In genomic region chr11:26953770-26954392, GRCh38 we compare ENCODE assay signal across 20 cellular contexts. TPM values are rescaled to one million over a fixed set of nuclear protein-coding genes. Genes with fewer than 3 reads are reported as not detected.
DNase-seq lines count a peak whose midpoint lies in the region; ATAC-seq and TF ChIP-seq lines count a peak whose summit lies in the region.
"Had no signal": no experiment of that assay in that cellular context is flagged by ENCODE, and none has a peak within 500 bp of the region (broad histone marks: within the 10 kb centered on the region; RNA-seq: fewer than 3 reads in every experiment).

No MANE protein-coding gene starts in this region.

- ATAC-seq in GM21526 (IDR thresholded peaks at IDR 0.05; ENCODE audit: low FRiP score, unreplicated experiment) (no peak), GM21576 (IDR thresholded peaks at IDR 0.05; ENCODE audit: unreplicated experiment) (no peak)
- ATAC-seq: left lobe of liver had no signal

- H3K27ac Mint-ChIP-seq in chondrocyte (ENCODE audit: unreplicated experiment): peak overlapping the region; percentile 89
- H3K27ac Mint-ChIP-seq: CD4-positive, alpha-beta T cell had no signal

- H3K4me3 Mint-ChIP-seq in chondrocyte (ENCODE audit: unreplicated experiment): no peak overlapping the region
- H3K4me3 Mint-ChIP-seq: CD4-positive, alpha-beta T cell had no signal

- H3K4me3 ChIP-seq in AG10803 (ENCODE audit: low read length): no peak overlapping the region

- H3K4me1 Mint-ChIP-seq in chondrocyte (ENCODE audit: low read depth): peaks cover 63% of the 10 kb centered on the region

- no peaks in the 10 kb centered on the region for H3K27me3 Mint-ChIP-seq in chondrocyte (ENCODE audit: low read depth)
- H3K27me3 Mint-ChIP-seq: CD4-positive, alpha-beta T cell had no signal

- H3K36me3 Mint-ChIP-seq in chondrocyte (ENCODE audit: low read depth): no peaks in the 10 kb centered on the region

- TF ChIP-seq CTCF in AG10803 (conservative IDR thresholded peaks at IDR 0.05; ENCODE audit: low read length) (no peak), chondrocyte (IDR thresholded peaks at IDR 0.05) (no peak)

- no peaks in the 10 kb centered on the region for H3K9me3 Mint-ChIP-seq in chondrocyte (ENCODE audit: low read depth)

- DNase-seq in AG10803 (ENCODE audit: low read depth) (peak; percentile 56), NCI-H69 (lab: John Stamatoyannopoulos, UW) (peak; percentile 24), chondrocyte (ENCODE audit: low spot score) (no peak), iris pigment epithelial cell (ENCODE audit: low read depth) (peak; percentile 85), inferior parietal cortex (ENCODE audit: extremely low spot score) (no peak), cerebellar nuclear complex (lab: John Stamatoyannopoulos, UW) (no peak)
- DNase-seq: activated CD4-positive, alpha-beta T cell treated with anti-CD3 and anti-CD28 coated beads, Interleukin-2, amount 50 U/mL, for 48 hours; activated naive CD4-positive, alpha-beta T cell; activated T-cell treated with anti-CD3 and anti-CD28 coated beads for 4 hours; CD4-positive, alpha-beta T cell; cortex of kidney; DMS153; NCI-H1105; NCI-H2081 treated with DMSO at 0.1 percent for 48 hours; NCI-H510A treated with DMSO at 0.1 percent for 48 hours had no signal

RNA-seq across cellular contexts. Expression of gene FIBIN, which starts 40.0 kb away (rescaled TPM):
- 98.5 to 258 TPM (median 102 TPM) in 3 replicates for total RNA-seq in chondrocyte
- total RNA-seq: CD4-positive, alpha-beta T cell; glomerular endothelial cell; T-helper 2 cell treated with Interferon-gamma antibody and Interleukin-4, amounts not matched to agents 100 ng/mL and 5 ng/mL, for 36 hours had no signal

Comparison
In these comparisons a context has a peak if more than half of its experiments do, and no peak if none do; other contexts are left out.
1. DNase-seq: peak in AG10803 (single experiment), NCI-H69 (single experiment) and iris pigment epithelial cell (single experiment); none in chondrocyte (single experiment), inferior parietal cortex (single experiment) and cerebellar nuclear complex (0 of 2).